Comparison of ENCODE assay signal across 11 cellular contexts in genomic region chr17:12928736-12929135, GRCh38.
DNase-seq lines count a peak whose midpoint lies in the region; ATAC-seq and TF ChIP-seq lines count a peak whose summit lies in the region.
"Had no signal": no experiment of that assay in that cellular context is flagged by ENCODE, and none has a peak within 500 bp of the region (broad histone marks: within the 10 kb centered on the region; RNA-seq: fewer than 3 reads in every experiment).

No MANE protein-coding gene starts in this region.

- no peak overlapping the region for H3K9ac ChIP-seq in fibroblast of lung (ENCODE audit: insufficient read depth, low read length)

- H3K36me3 ChIP-seq in right atrium auricular region (no peaks in the 10 kb centered on the region), fibroblast of lung (ENCODE audit: control insufficient read depth, insufficient read depth, low read length) (no peaks in the 10 kb centered on the region)

- peaks cover 0 to 6% of the 10 kb centered on the region in 2 donors for H3K4me1 ChIP-seq in right atrium auricular region
- H3K4me1 ChIP-seq in fibroblast of lung (ENCODE audit: control insufficient read depth, extremely low read depth, insufficient read depth, low read length), result no peaks in the 10 kb centered on the region

- H3K36me3 Mint-ChIP-seq in activated naive CD8-positive, alpha-beta T cell treated with anti-CD3 and anti-CD28 coated beads for 36 hours, result no peaks in the 10 kb centered on the region
- H3K36me3 Mint-ChIP-seq: CD8-positive, alpha-beta memory T cell had no signal

- peak; percentile 52 for ATAC-seq in left ventricle myocardium superior
- no peak for ATAC-seq in activated CD4-positive, CD25-positive, alpha-beta regulatory T cell treated with anti-CD3 and anti-CD28 coated beads, Interleukin-2, amount 50 U/mL, for 24 hours
- ATAC-seq in HG03457 (IDR thresholded peaks at IDR 0.05; ENCODE audit: unreplicated experiment), result no peak

- no peaks in the 10 kb centered on the region for H3K4me1 Mint-ChIP-seq in activated naive CD8-positive, alpha-beta T cell treated with anti-CD3 and anti-CD28 coated beads for 36 hours
- H3K4me1 Mint-ChIP-seq: CD8-positive, alpha-beta memory T cell had no signal

- no peaks in the 10 kb centered on the region for H3K9me3 Mint-ChIP-seq in activated naive CD8-positive, alpha-beta T cell treated with anti-CD3 and anti-CD28 coated beads for 36 hours
- H3K9me3 Mint-ChIP-seq: CD8-positive, alpha-beta memory T cell; T-helper 2 cell treated with Interferon-gamma antibody and Interleukin-4, amounts not matched to agents 5 μg/mL and 100 μg/mL, for 36 hours had no signal

- no peak overlapping the region for H3K4me2 ChIP-seq in fibroblast of lung (ENCODE audit: extremely low read depth, insufficient read depth, low read length)

- H3K27ac Mint-ChIP-seq in activated naive CD8-positive, alpha-beta T cell treated with anti-CD3 and anti-CD28 coated beads for 36 hours, result no peak overlapping the region
- H3K27ac Mint-ChIP-seq: CD8-positive, alpha-beta memory T cell; T-helper 2 cell treated with Interferon-gamma antibody and Interleukin-4, amounts not matched to agents 5 μg/mL and 100 μg/mL, for 36 hours had no signal

- TF ChIP-seq CTCF in right atrium auricular region (IDR thresholded peaks at IDR 0.05) (peak in 1 of 2 donors; percentile 34), fibroblast of lung (conservative IDR thresholded peaks at IDR 0.05 in 1 of 2, IDR thresholded peaks at IDR 0.05 in 1 of 2; ENCODE audit: low read depth in 1 of 2, low read length in 2 of 2) (peak; percentile 19 to 24)

- H4K20me1 ChIP-seq in fibroblast of lung (ENCODE audit: control insufficient read depth, extremely low read depth, insufficient read depth, low read length), result no peaks in the 10 kb centered on the region

- H3K4me3 ChIP-seq in right atrium auricular region (no peak overlapping the region), fibroblast of lung (replicated peaks in 1 of 4; ENCODE audit: control extremely low read depth in 1 of 4, insufficient read depth in 1 of 4, low read depth in 3 of 4, low read length in 4 of 4) (no peak overlapping the region)

- no peaks in the 10 kb centered on the region for H3K27me3 ChIP-seq in right atrium auricular region
- no peaks in the 10 kb centered on the region for H3K27me3 ChIP-seq in fibroblast of lung (ENCODE audit: control insufficient read depth, insufficient read depth, low read length)

- no peak overlapping the region for H3K4me3 Mint-ChIP-seq in activated naive CD8-positive, alpha-beta T cell treated with anti-CD3 and anti-CD28 coated beads for 36 hours
- H3K4me3 Mint-ChIP-seq: CD8-positive, alpha-beta memory T cell; T-helper 2 cell treated with Interferon-gamma antibody and Interleukin-4, amounts not matched to agents 5 μg/mL and 100 μg/mL, for 36 hours had no signal

- no peak for DNase-seq in left ventricle myocardium superior
- DNase-seq in right atrium auricular region (ENCODE audit: low spot score), result no peak
- DNase-seq in NCI-H69 (lab: John Stamatoyannopoulos, UW), result peak; percentile 56
- peak; percentile 15 to 33 for DNase-seq in fibroblast of lung (ENCODE audit: low read depth in 2 of 2)
- DNase-seq in HuH-7.5 (ENCODE audit: low spot score), result no peak
- no peak for DNase-seq in activated naive CD8-positive, alpha-beta T cell treated with anti-CD3 and anti-CD28 coated beads for 36 hours
- DNase-seq: CD8-positive, alpha-beta memory T cell; NCI-H226 had no signal

- intact Hi-C loops in left ventricle myocardium superior (cut with micrococcal nuclease), result no loop called here

- peaks cover 24% of the 10 kb centered on the region for H3K27me3 Mint-ChIP-seq in activated naive CD8-positive, alpha-beta T cell treated with anti-CD3 and anti-CD28 coated beads for 36 hours

- H2AFZ ChIP-seq in fibroblast of lung (ENCODE audit: low read length), result no peak overlapping the region

- no peak overlapping the region for H3K27ac ChIP-seq in right atrium auricular region
- H3K27ac ChIP-seq in fibroblast of lung (ENCODE audit: insufficient read depth, low read length), result no peak overlapping the region

- H3K9me3 ChIP-seq in right atrium auricular region, result no peaks in the 10 kb centered on the region
- no peaks in the 10 kb centered on the region for H3K9me3 ChIP-seq in fibroblast of lung (ENCODE audit: control insufficient read depth, insufficient read depth, low read depth, low read length)

- H3K79me2 ChIP-seq in fibroblast of lung (ENCODE audit: control insufficient read depth, insufficient read depth, low read length), result no peaks in the 10 kb centered on the region

Comparison
In these comparisons a context has a peak if more than half of its experiments do, and no peak if none do; other contexts are left out.
1. DNase-seq: peak in NCI-H69 (single experiment) and fibroblast of lung (2 of 2); none in left ventricle myocardium superior (single experiment), right atrium auricular region (single experiment), HuH-7.5 (single experiment) and activated naive CD8-positive, alpha-beta T cell treated with anti-CD3 and anti-CD28 coated beads for 36 hours (single experiment).